17 cellular contexts compared by ENCODE assay signal in the genomic region with DNA sequence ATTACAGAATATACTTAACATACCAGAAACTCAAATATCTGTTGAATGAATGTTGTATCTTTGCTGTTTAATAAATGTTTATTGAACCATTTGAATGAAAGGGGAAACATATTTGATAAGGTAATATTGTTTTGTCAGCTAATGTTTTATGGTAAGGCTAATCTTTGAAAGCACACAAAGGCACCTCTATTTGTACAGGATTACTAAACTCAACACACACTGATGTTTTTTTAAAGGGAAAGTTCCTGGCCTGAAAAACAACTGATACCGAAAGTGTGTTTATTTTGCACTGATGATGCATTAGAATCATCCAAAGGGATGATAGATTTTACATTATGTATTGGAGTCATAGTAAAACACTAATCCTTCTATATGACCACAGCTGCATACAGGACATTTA.
DNase-seq lines count a peak whose midpoint lies in the region; FAIRE-seq and TF ChIP-seq lines count a peak whose summit lies in the region.
"Had no signal": no experiment of that assay in that cellular context is flagged by ENCODE, and none has a peak within 500 bp of the region (broad histone marks: within the 10 kb centered on the region; RNA-seq: fewer than 3 reads in every experiment).

No MANE protein-coding gene starts in this region.

- no peaks in the 10 kb centered on the region for H3K27me3 ChIP-seq in small intestine (ENCODE audit: control insufficient read depth in 2 of 2, insufficient read depth in 2 of 2, low read length in 2 of 2)
- no peaks in the 10 kb centered on the region for H3K27me3 ChIP-seq in breast epithelium
- H3K27me3 ChIP-seq: BLaER1 treated with 17β-estradiol and CSF1 and Interleukin-3, amounts not matched to agents 10 nM and 100 nM had no signal

- no peak for TF ChIP-seq POLR2A in breast epithelium (IDR thresholded peaks at IDR 0.05)

- in situ Hi-C loops in SK-MEL-5 (cut with HindIII; ENCODE audit: low pct_unique_long_range_greater_than_20kb, low sequenced_read_pairs), result no loop called here

- DNase-seq in DMS153 treated with DMSO at 0.1 percent for 48 hours (lab: John Stamatoyannopoulos, UW; ENCODE audit: unreplicated experiment) (peak; percentile 91), NCI-H748 (lab: John Stamatoyannopoulos, UW; ENCODE audit: unreplicated experiment) (peak; percentile 48), SK-MEL-5 (ENCODE audit: low read depth, low spot score) (peak; percentile 16), small intestine (peak; percentile 10), H4 (ENCODE audit: low spot score) (no peak), breast epithelium (ENCODE audit: low spot score in 2 of 2) (no peak)
- DNase-seq in stimulated activated CD4-positive, alpha-beta T cell treated with anti-CD3 and anti-CD28 coated beads, Interleukin-4, amount 100 ng/mL, for 1 hour, result no peak
- DNase-seq: 8988T; Calu3; CD8-positive, alpha-beta T cell; DMS79 treated with DMSO at 0.1 percent for 48 hours; GF-D8; GOT3; H9; IMR-90 had no signal

- no peaks in the 10 kb centered on the region for H3K4me1 ChIP-seq in small intestine (ENCODE audit: control insufficient read depth in 2 of 2, insufficient read depth in 1 of 2, low read depth in 1 of 2, low read length in 1 of 2)
- H3K4me1 ChIP-seq in breast epithelium, result no peaks in the 10 kb centered on the region
- H3K4me1 ChIP-seq: BLaER1 treated with 17β-estradiol and CSF1 and Interleukin-3, amounts not matched to agents 10 nM and 100 nM had no signal

- FAIRE-seq in small intestine (lab: Jason Lieb, UNC), result peak; percentile 26
- FAIRE-seq: HTR-8/SVneo had no signal

- H3K9me3 ChIP-seq in small intestine (ENCODE audit: control insufficient read depth, low read depth) (no peaks in the 10 kb centered on the region), breast epithelium (no peaks in the 10 kb centered on the region)

- 8 to 35% (median 16%) methylated on average over 1 of the region's 1 CpG for WGBS in small intestine, 3 donors

- H3K36me3 ChIP-seq in small intestine (ENCODE audit: control insufficient read depth in 2 of 2, insufficient read depth in 2 of 2, low read length in 2 of 2) (no peaks in the 10 kb centered on the region), breast epithelium (no peaks in the 10 kb centered on the region)
- H3K36me3 ChIP-seq: BLaER1 treated with 17β-estradiol and CSF1 and Interleukin-3, amounts not matched to agents 10 nM and 100 nM had no signal

- H3K27ac ChIP-seq in small intestine (ENCODE audit: low read depth in 1 of 2, low read length in 1 of 2) (no peak overlapping the region), breast epithelium (no peak overlapping the region)
- H3K27ac ChIP-seq: BLaER1 treated with 17β-estradiol and CSF1 and Interleukin-3, amounts not matched to agents 10 nM and 100 nM had no signal

- intact Hi-C loops in breast epithelium (cut with DNase I; ENCODE audit: low total_unique reads), result no loop called here

- H3K4me3 ChIP-seq in small intestine (ENCODE audit: low read depth in 1 of 2, low read length in 2 of 2) (no peak overlapping the region), breast epithelium (no peak overlapping the region)
- H3K4me3 ChIP-seq: BLaER1 treated with 17β-estradiol and CSF1 and Interleukin-3, amounts not matched to agents 10 nM and 100 nM had no signal

- TF ChIP-seq CTCF in breast epithelium (IDR thresholded peaks at IDR 0.05), result no peak

Comparison
In these comparisons a context has a peak if more than half of its experiments do, and no peak if none do; other contexts are left out.
1. DNase-seq: peak in DMS153 treated with DMSO at 0.1 percent for 48 hours (single experiment), NCI-H748 (single experiment), SK-MEL-5 (single experiment) and small intestine (single experiment); none in H4 (single experiment), stimulated activated CD4-positive, alpha-beta T cell treated with anti-CD3 and anti-CD28 coated beads, Interleukin-4, amount 100 ng/mL, for 1 hour (single experiment) and breast epithelium (0 of 2).